ENCODE assay signal across 8 cellular contexts in genomic region chr17:45051060-45051719, GRCh38. TPM values are rescaled to one million over a fixed set of nuclear protein-coding genes. Genes with fewer than 3 reads are reported as not detected.
DNase-seq lines count a peak whose midpoint lies in the region; ATAC-seq and TF ChIP-seq lines count a peak whose summit lies in the region.

Gene DCAKD (minus strand): TSS chr17:45051632. CDS start chr17:45034885, 16,747 bp downstream.

- H3K27ac Mint-ChIP-seq in activated naive CD8-positive, alpha-beta T cell, result peak within 1 kb of the TSS; percentile 98
- H3K27ac Mint-ChIP-seq in glutamatergic neuron (ENCODE audit: unreplicated experiment) (peak within 1 kb of the TSS; percentile 75), osteocyte (ENCODE audit: unreplicated experiment) (peak within 1 kb of the TSS; percentile 97)

- peaks cover 11 to 25% of the 10 kb centered on the region in 2 donors for H3K4me1 ChIP-seq in thoracic aorta (ENCODE audit: control insufficient read depth in 1 of 2, low read depth in 2 of 2)

- no peaks in the 10 kb centered on the region for H3K9me3 ChIP-seq in thoracic aorta

- H3K4me3 Mint-ChIP-seq in activated naive CD8-positive, alpha-beta T cell, result peak within 1 kb of the TSS; percentile 91
- H3K4me3 Mint-ChIP-seq in glutamatergic neuron (ENCODE audit: unreplicated experiment) (peak within 1 kb of the TSS; percentile 98), osteocyte (ENCODE audit: unreplicated experiment) (peak within 1 kb of the TSS; percentile 86)

- no peaks in the 10 kb centered on the region for H3K36me3 Mint-ChIP-seq in activated naive CD8-positive, alpha-beta T cell
- H3K36me3 Mint-ChIP-seq in glutamatergic neuron (ENCODE audit: unreplicated experiment) (no peaks in the 10 kb centered on the region), osteocyte (ENCODE audit: unreplicated experiment) (peaks cover 4% of the 10 kb centered on the region)

- H3K27me3 Mint-ChIP-seq in activated naive CD8-positive, alpha-beta T cell, result no peaks in the 10 kb centered on the region
- H3K27me3 Mint-ChIP-seq in glutamatergic neuron (ENCODE audit: unreplicated experiment) (peaks cover 5% of the 10 kb centered on the region), osteocyte (ENCODE audit: unreplicated experiment) (no peaks in the 10 kb centered on the region)

- no peak for TF ChIP-seq CTCF in glutamatergic neuron (IDR thresholded peaks at IDR 0.05; ENCODE audit: partially characterized antibody, unreplicated experiment)
- no peak for TF ChIP-seq CTCF in osteocyte (IDR thresholded peaks at IDR 0.05)
- peak; percentile 14 for TF ChIP-seq CTCF in thoracic aorta (IDR thresholded peaks at IDR 0.05)

- H3K27me3 ChIP-seq in thoracic aorta (replicated peaks; ENCODE audit: insufficient read depth), result no peaks in the 10 kb centered on the region

- peak; percentile 96 for DNase-seq in NCI-H1092 treated with DMSO at 0.1 percent for 48 hours (lab: John Stamatoyannopoulos, UW)
- peak; percentile 95 for DNase-seq in SKM-1 treated with dmso at 0.1 percent for 144 hours (lab: John Stamatoyannopoulos, UW; ENCODE audit: unreplicated experiment)
- DNase-seq in glutamatergic neuron, result peak; percentile 93
- peak; percentile 98 for DNase-seq in osteocyte (ENCODE audit: extremely low spot score, unreplicated experiment)
- DNase-seq in thoracic aorta (ENCODE audit: low spot score), result peak; percentile 69

- H3K27ac ChIP-seq in thoracic aorta, result peak within 1 kb of the TSS; percentile 82 to 98

- peak within 1 kb of the TSS; percentile 94 for H3K4me3 ChIP-seq in GM08714 (ENCODE audit: low read length)
- peak within 1 kb of the TSS; percentile 94 for H3K4me3 ChIP-seq in thoracic aorta

- ATAC-seq in HG02610 (IDR thresholded peaks at IDR 0.05; ENCODE audit: unreplicated experiment) (peak; percentile 85), thoracic aorta (ENCODE audit: insufficient number of reproducible peaks, low FRiP score, low read depth) (peak; percentile 85)

- no peaks in the 10 kb centered on the region for H3K9me3 Mint-ChIP-seq in activated naive CD8-positive, alpha-beta T cell (ENCODE audit: low read depth)
- H3K9me3 Mint-ChIP-seq in glutamatergic neuron (ENCODE audit: unreplicated experiment) (no peaks in the 10 kb centered on the region), osteocyte (ENCODE audit: unreplicated experiment) (no peaks in the 10 kb centered on the region)

- H3K4me1 Mint-ChIP-seq in activated naive CD8-positive, alpha-beta T cell (ENCODE audit: low read depth), result peaks cover 41% of the 10 kb centered on the region
- H3K4me1 Mint-ChIP-seq in glutamatergic neuron (ENCODE audit: low read depth, unreplicated experiment), result peaks cover 6% of the 10 kb centered on the region
- H3K4me1 Mint-ChIP-seq in osteocyte (ENCODE audit: unreplicated experiment), result peaks cover 24% of the 10 kb centered on the region

- H3K36me3 ChIP-seq in thoracic aorta, result no peaks in the 10 kb centered on the region

RNA-seq across cellular contexts. Expression of gene DCAKD, which starts in this region (rescaled TPM):
- total RNA-seq in glutamatergic neuron (ENCODE audit: unreplicated experiment), result 39.9 TPM
- 41.3 and 42.2 TPM in 2 replicates for total RNA-seq in osteocyte
- total RNA-seq in thoracic aorta, result 10 to 100 TPM; 34.6 to 56.5 TPM

Comparison
In these comparisons a context has a peak if more than half of its experiments do, and no peak if none do; other contexts are left out.
1. Peak in every context shown above with its lines: DNase-seq, ATAC-seq, H3K4me3 ChIP-seq and H3K27ac ChIP-seq.